Comparison of ENCODE assay signal across 1 cellular context in genomic region chr9:130912932-130913598, GRCh38.
TF ChIP-seq lines count a peak whose summit lies in the region.

No MANE protein-coding gene starts in this region.

TF ChIP-seq in SK-N-SH, 30 proteins besides CTCF, POLR2A, EP300 and RAD21 (continued from another document):
- no peak for TF ChIP-seq ZBTB33 (IDR thresholded peaks at IDR 0.05; ENCODE audit: borderline replicate concordance, low read depth)
TF ChIP-seq in SK-N-SH: peak in this region for 0.
